Comparison of ENCODE assay signal across 8 cellular contexts in the genomic region with DNA sequence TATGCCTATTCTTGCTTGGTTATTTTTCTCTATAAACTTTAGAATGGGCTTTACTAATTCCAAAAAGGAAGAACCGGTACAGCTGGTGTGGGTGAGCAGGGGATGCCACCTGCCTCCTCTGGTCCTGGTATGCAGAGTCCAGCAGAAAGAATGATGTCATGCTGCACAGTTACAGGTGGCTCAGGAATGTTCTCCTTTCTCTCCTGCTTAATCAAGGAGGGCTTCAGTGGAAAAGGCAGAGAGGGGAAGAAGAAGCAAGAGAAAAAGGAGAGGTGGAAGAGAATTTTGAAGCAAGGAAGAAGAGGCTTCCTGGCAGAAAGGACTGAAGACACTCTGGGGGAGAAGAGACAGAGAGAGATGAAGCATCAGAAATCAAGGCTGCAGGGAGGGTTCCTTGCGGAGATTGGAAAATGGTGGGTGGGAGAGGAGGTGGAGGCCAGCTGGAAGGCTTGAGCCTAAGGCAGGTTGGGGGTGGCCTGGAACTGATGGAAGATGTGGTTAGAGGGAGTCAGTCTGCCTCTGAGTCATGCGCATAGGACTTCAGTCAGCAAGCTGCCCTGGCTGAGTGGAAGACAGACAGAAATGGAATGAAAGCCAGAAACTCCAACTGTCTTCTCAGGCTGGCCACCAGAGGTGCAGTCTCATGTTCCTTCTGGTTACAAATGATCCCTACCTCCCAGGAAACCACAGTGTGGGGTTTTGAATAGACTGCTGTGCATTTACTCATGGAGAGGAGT.
DNase-seq lines count a peak whose midpoint lies in the region; ATAC-seq and TF ChIP-seq lines count a peak whose summit lies in the region.

No MANE protein-coding gene starts in this region.

- WGBS in hepatocyte (ENCODE audit: low lambda C conversion rate, missing lambda C conversion rate) = 77% methylated on average over 3 of the region's 3 CpGs

- DNase-seq in AG08395 (ENCODE audit: low spot score) = peak; percentile 93
- peak; percentile 79 for DNase-seq in HCEC 1CT
- peak; percentile 16 for DNase-seq in SK-N-DZ (ENCODE audit: low spot score)
- DNase-seq in hepatocyte (ENCODE audit: low spot score) = peak; percentile 68
- no peak for DNase-seq in natural killer cell treated with Interleukin-12 subunit alpha and Interleukin-12 subunit beta and Interleukin-15 and Interleukin-18, amount 100 ng/mL, for 72 hours (ENCODE audit: low spot score)
- no peak for DNase-seq in posterior vena cava (ENCODE audit: low spot score)

- no peaks in the 10 kb centered on the region for H4K20me1 ChIP-seq in hepatocyte (ENCODE audit: insufficient read depth, poor library complexity, severe bottlenecking)

- no peaks in the 10 kb centered on the region for H3K9me2 ChIP-seq in hepatocyte (replicated peaks; ENCODE audit: insufficient read depth)

- ATAC-seq in HG02763 (IDR thresholded peaks at IDR 0.05; ENCODE audit: unreplicated experiment) = no peak
- ATAC-seq in GM21825 (IDR thresholded peaks at IDR 0.05; ENCODE audit: unreplicated experiment) = no peak
- ATAC-seq in natural killer cell treated with Interleukin-12 subunit alpha and Interleukin-12 subunit beta and Interleukin-15 and Interleukin-18, amount 100 ng/mL, for 72 hours = no peak

- H3K9me3 ChIP-seq in hepatocyte (ENCODE audit: low read depth) = no peaks in the 10 kb centered on the region

- H3K36me3 ChIP-seq in hepatocyte (replicated peaks; ENCODE audit: insufficient read depth, low read depth) = no peaks in the 10 kb centered on the region

- H3K27ac ChIP-seq in hepatocyte = no peak overlapping the region

- peak; percentile 40 for TF ChIP-seq CTCF in hepatocyte (IDR thresholded peaks at IDR 0.05; ENCODE audit: poor library complexity)

- no peak overlapping the region for H3K27ac Mint-ChIP-seq in natural killer cell treated with Interleukin-12 subunit alpha and Interleukin-12 subunit beta and Interleukin-15 and Interleukin-18, amount 100 ng/mL, for 72 hours

- no peaks in the 10 kb centered on the region for H3K4me1 ChIP-seq in hepatocyte (ENCODE audit: insufficient read depth)

- H3K27me3 Mint-ChIP-seq in natural killer cell treated with Interleukin-12 subunit alpha and Interleukin-12 subunit beta and Interleukin-15 and Interleukin-18, amount 100 ng/mL, for 72 hours = peaks cover 36% of the 10 kb centered on the region in 2 donors

- no peak overlapping the region for H3K4me3 ChIP-seq in hepatocyte

- no peak overlapping the region for H3K4me3 Mint-ChIP-seq in natural killer cell treated with Interleukin-12 subunit alpha and Interleukin-12 subunit beta and Interleukin-15 and Interleukin-18, amount 100 ng/mL, for 72 hours

- H3K79me2 ChIP-seq in hepatocyte = no peaks in the 10 kb centered on the region

- no peak overlapping the region for H2AFZ ChIP-seq in hepatocyte

- H3K36me3 Mint-ChIP-seq in natural killer cell treated with Interleukin-12 subunit alpha and Interleukin-12 subunit beta and Interleukin-15 and Interleukin-18, amount 100 ng/mL, for 72 hours = no peaks in the 10 kb centered on the region

- H3K4me1 Mint-ChIP-seq in natural killer cell treated with Interleukin-12 subunit alpha and Interleukin-12 subunit beta and Interleukin-15 and Interleukin-18, amount 100 ng/mL, for 72 hours (ENCODE audit: low read depth in 2 of 2) = no peaks in the 10 kb centered on the region

- intact Hi-C loops in posterior vena cava (cut with DNase I) = no loop called here

- H3K9me3 Mint-ChIP-seq in natural killer cell treated with Interleukin-12 subunit alpha and Interleukin-12 subunit beta and Interleukin-15 and Interleukin-18, amount 100 ng/mL, for 72 hours = no peaks in the 10 kb centered on the region

- H3K4me2 ChIP-seq in hepatocyte = no peak overlapping the region

- peaks cover 7% of the 10 kb centered on the region for H3K27me3 ChIP-seq in hepatocyte

Comparison
In these comparisons a context has a peak if more than half of its experiments do, and no peak if none do; other contexts are left out.
1. DNase-seq: peak in AG08395 (single experiment), HCEC 1CT (single experiment), SK-N-DZ (single experiment) and hepatocyte (single experiment); none in natural killer cell treated with Interleukin-12 subunit alpha and Interleukin-12 subunit beta and Interleukin-15 and Interleukin-18, amount 100 ng/mL, for 72 hours (single experiment) and posterior vena cava (single experiment).